In the genomic region with DNA sequence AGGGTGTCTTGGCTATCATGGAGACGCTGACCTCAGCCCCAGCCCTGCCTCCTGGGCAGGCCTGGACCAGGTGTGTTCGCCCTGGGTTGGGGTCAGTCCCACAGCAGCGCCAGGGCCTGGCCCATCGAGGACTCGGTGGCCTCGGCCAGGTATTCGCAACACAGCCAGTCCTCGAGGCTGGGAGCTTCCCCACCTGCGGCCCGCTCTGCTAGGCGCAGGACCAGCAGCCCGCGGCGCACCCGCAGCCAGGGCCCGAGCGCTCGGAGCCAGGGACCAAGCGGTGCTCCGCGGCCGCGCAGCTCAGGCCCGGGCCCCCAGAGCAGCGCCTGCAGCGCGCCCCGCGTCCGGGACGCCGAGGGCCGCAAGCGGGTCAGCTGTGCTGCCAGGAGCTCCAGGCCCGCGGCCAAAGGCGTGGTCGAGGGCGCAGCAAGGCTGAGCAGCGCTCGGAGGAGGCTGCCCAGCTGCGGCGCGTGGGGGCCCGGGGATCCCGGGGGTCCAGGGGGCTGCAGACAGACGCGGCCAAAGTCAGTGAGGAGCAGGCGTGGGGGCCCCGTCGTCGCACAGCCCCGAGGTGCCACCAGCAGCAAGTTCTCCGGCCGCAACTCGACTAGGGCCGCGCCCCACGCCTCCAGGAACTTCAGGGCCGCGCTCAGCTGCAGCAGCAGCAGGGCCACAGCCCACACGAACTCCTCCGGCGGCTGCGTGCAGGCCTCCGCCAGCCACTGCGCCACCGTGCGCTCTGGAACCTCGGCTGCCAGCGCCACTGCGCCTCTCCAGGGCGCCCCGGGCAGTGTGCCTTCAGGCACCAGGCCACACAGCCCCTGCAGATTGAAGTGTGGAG, we compare ENCODE assay signal across 1 cellular context.
TF ChIP-seq lines count a peak whose summit lies in the region.

No MANE protein-coding gene starts in this region.

TF ChIP-seq in GM12878, 131 proteins besides CTCF, POLR2A, EP300 and RAD21:
- no peak for TF ChIP-seq GABPA (IDR thresholded peaks at IDR 0.05; ENCODE audit: low read depth)
- TF ChIP-seq POLR2AphosphoS5 (IDR thresholded peaks at IDR 0.05; ENCODE audit: low read length): peak; percentile 3; the same call in 1 of the 2 replicates
